16 cellular contexts compared by ENCODE assay signal in the genomic region with DNA sequence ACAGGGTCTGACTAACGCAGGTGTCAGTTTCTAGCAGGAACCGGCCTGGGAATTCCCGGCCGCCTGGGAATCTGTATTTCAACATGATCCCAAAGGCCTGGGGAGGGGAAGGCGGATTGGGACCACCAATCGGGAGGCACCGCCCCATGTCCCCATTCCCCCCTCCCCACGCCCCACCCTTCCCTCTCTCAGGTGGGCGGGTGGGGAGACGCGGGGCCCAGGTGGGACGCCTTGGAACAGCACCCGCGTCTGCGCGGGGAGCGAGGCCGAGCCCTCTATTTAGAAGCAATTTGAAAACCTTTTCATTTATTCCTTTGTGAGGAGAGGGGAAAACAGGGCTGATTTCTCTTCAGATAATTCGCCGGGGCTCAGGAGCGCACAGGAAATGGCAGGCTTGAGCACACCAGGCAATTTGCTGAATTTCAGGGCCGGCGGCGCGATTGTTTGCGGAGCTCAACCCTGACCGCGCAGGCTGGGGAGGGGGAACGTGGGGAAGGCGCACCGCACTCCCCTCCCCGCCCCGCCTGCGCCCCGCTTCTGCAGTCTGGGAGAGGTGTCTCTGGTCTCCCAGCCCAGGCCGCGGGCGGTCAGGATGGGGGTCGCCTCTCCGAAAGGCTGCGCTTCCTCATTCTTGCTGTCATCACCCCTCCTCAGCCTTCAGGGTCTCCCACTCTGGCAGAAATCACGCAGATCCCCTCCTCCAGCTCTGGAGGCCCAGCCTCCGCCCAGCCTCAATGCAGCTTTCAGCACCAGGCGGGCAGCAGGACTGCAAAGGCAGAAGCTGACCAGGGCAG.
DNase-seq lines count a peak whose midpoint lies in the region; ATAC-seq, FAIRE-seq and TF ChIP-seq lines count a peak whose summit lies in the region.
"Had no signal": no experiment of that assay in that cellular context is flagged by ENCODE, and none has a peak within 500 bp of the region (broad histone marks: within the 10 kb centered on the region; RNA-seq: fewer than 3 reads in every experiment).

No MANE protein-coding gene starts in this region.

- no peaks in the 10 kb centered on the region for H3K9me3 ChIP-seq in HUES48 (ENCODE audit: control insufficient read depth, insufficient read depth, low read length)
- no peaks in the 10 kb centered on the region for H3K9me3 ChIP-seq in H1 (ENCODE audit: insufficient read depth in 2 of 2, low read depth in 1 of 2, low read length in 1 of 2)
- H3K9me3 ChIP-seq: BE2C had no signal

- no peak overlapping the region for H4K91ac ChIP-seq in H1 (replicated peaks; ENCODE audit: insufficient read length, low read length)

- WGBS in H1 (ENCODE audit: extremely low coverage in 1 of 2, insufficient coverage in 1 of 2, insufficient read length in 1 of 2, insufficient replicate concordance in 2 of 2, low coverage in 1 of 2, low lambda C conversion rate in 2 of 2, missing lambda C conversion rate in 1 of 2), 2 experiments = 10% methylated on average over 26 of the region's 44 CpGs; no CpG with 5 or more reads in 1 of the 2 experiments

- no peak overlapping the region for H3K14ac ChIP-seq in H1 (ENCODE audit: insufficient read length)

- ATAC-seq in HG03097 (IDR thresholded peaks at IDR 0.05; ENCODE audit: low FRiP score, unreplicated experiment) = no peak
- ATAC-seq: stimulated activated naive CD8-positive, alpha-beta T cell treated with anti-CD3 and anti-CD28 coated beads, Interleukin-15, Interleukin-2, amounts not matched to agents 100 U/mL and 50 U/mL, for 24 hours had no signal

- no peak overlapping the region for H3K4ac ChIP-seq in H1 (replicated peaks; ENCODE audit: insufficient read length, low read depth, low read length)

- H2BK120ac ChIP-seq in H1 (replicated peaks; ENCODE audit: low read depth, low read length) = no peak overlapping the region

- H3K27ac ChIP-seq in HUES48 (ENCODE audit: low read depth, low read length) (no peak overlapping the region), H1 (ENCODE audit: low read depth, low read length) (no peak overlapping the region)
- H3K27ac ChIP-seq: cardiac muscle cell had no signal

- CTCF ChIA-PET in H1 (lab: Charles Lee; ENCODE audit: partially characterized antibody) = interaction anchor here (0.7 to 11.9 kb wide), 14 partner anchors 8 to 321 kb away, joined by 3 to 98 read pairs (median 3); no protein-coding TSS in a partner anchor

- POLR2A ChIA-PET in H1 (lab: Charles Lee; ENCODE audit: partially characterized antibody) = interaction anchor here (1.6 to 1.7 kb wide), 2 partner anchors 14 to 198 kb away, joined by 3 to 4 read pairs; no protein-coding TSS in a partner anchor

- H4K20me1 ChIP-seq in H1 (replicated peaks in 1 of 2; ENCODE audit: control insufficient read depth in 1 of 2, insufficient read depth in 2 of 2, low read length in 2 of 2) = peaks cover 0 to 2% of the 10 kb centered on the region in 2 experiments

- no peaks in the 10 kb centered on the region; the same call in 1 of the 2 replicates for H3K23me2 ChIP-seq in H1 (ENCODE audit: low read depth, low read length)

- FAIRE-seq in H1 (lab: Jason Lieb, UNC) = no peak
- FAIRE-seq: small intestine had no signal

- H3K4me3 ChIP-seq in HUES48 (ENCODE audit: low read depth, low read length) = peak overlapping the region; percentile 61
- peak overlapping the region; percentile 35 to 63 (median 52) for H3K4me3 ChIP-seq in H1 (ENCODE audit: extremely low read depth in 1 of 4, insufficient read depth in 2 of 4, low read depth in 3 of 4, low read length in 4 of 4)
- H3K4me3 ChIP-seq: cardiac muscle cell had no signal

- no peak for TF ChIP-seq EP300 in H1 (IDR thresholded peaks at IDR 0.05; ENCODE audit: borderline replicate concordance in 1 of 2, low read depth in 2 of 2, low read length in 2 of 2)

- H3K27me3 ChIP-seq in HUES48 (ENCODE audit: control insufficient read depth, insufficient read depth, low read length) = peaks cover 17% of the 10 kb centered on the region
- peaks cover 5 to 14% (median 11%) of the 10 kb centered on the region in 4 experiments for H3K27me3 ChIP-seq in H1 (replicated peaks in 1 of 4; ENCODE audit: control insufficient read depth in 3 of 4, extremely low read depth in 1 of 4, insufficient read depth in 3 of 4, low read length in 3 of 4)
- H3K27me3 ChIP-seq: BE2C had no signal

- peak overlapping the region; percentile 9; the same call in 1 of the 2 replicates for H2BK15ac ChIP-seq in H1 (ENCODE audit: low read length)

- peak overlapping the region; percentile 46; the same call in 1 of the 2 replicates for H2AFZ ChIP-seq in H1 (ENCODE audit: low read length)

- H3K4me2 ChIP-seq in H1 (ENCODE audit: insufficient read depth in 1 of 2, low read depth in 2 of 2, low read length in 2 of 2) = peak overlapping the region; percentile 76 to 93

- H3K18ac ChIP-seq in H1 (ENCODE audit: extremely low read depth, low read length) = peak overlapping the region; percentile 85

- H4K8ac ChIP-seq in H1 (ENCODE audit: extremely low read depth, insufficient read depth, low read length) = peak overlapping the region; percentile 30; the same call in 1 of the 2 replicates

- H3K56ac ChIP-seq in H1 (replicated peaks; ENCODE audit: insufficient read length, low read depth, low read length) = no peak overlapping the region

- peak overlapping the region; percentile 45; the same call in 1 of the 2 replicates for H2BK12ac ChIP-seq in H1 (ENCODE audit: low read depth, low read length)

- H2BK20ac ChIP-seq in H1 (ENCODE audit: low read length) = no peak overlapping the region; the same call in 1 of the 2 replicates

- H3K9ac ChIP-seq in HUES48 (ENCODE audit: low read depth, low read length) = no peak overlapping the region
- no peak overlapping the region for H3K9ac ChIP-seq in H1 (replicated peaks in 1 of 4; ENCODE audit: extremely low read depth in 1 of 4, low read depth in 3 of 4, low read length in 3 of 4)

- no peak for TF ChIP-seq CTCF in H1 (IDR thresholded peaks at IDR 0.05; ENCODE audit: control extremely low read depth in 1 of 3, insufficient read depth in 1 of 3, low read depth in 1 of 3, low read length in 3 of 3)

- no peak overlapping the region for H3K23ac ChIP-seq in H1 (ENCODE audit: insufficient read length)

- no peak overlapping the region for H2AK5ac ChIP-seq in H1 (ENCODE audit: low read depth, low read length)

- H2BK5ac ChIP-seq in H1 (ENCODE audit: low read depth, low read length) = no peak overlapping the region

- TF ChIP-seq RAD21 in H1 (IDR thresholded peaks at IDR 0.05 in 1 of 2, conservative IDR thresholded peaks at IDR 0.05 in 1 of 2; ENCODE audit: low read depth in 2 of 2, low read length in 2 of 2) = no peak

- H4K5ac ChIP-seq in H1 (ENCODE audit: insufficient read length, low read depth, low read length) = no peak overlapping the region

- TF ChIP-seq POLR2A in H1 (IDR thresholded peaks at IDR 0.05; ENCODE audit: control extremely low read depth in 1 of 2, low read depth in 2 of 2, low read length in 2 of 2) = no peak

- no peaks in the 10 kb centered on the region for H3K79me2 ChIP-seq in H1 (ENCODE audit: control insufficient read depth in 1 of 2, insufficient read depth in 2 of 2, low read length in 2 of 2)

- DNase-seq in D341Med (ENCODE audit: low spot score) (peak; percentile 25), H1 (ENCODE audit: low read depth in 1 of 2, low spot score in 2 of 2) (peak in 1 of 2 experiments; percentile 70), mesenteric fat pad (ENCODE audit: low spot score) (peak; percentile 87), DMS79 treated with DMSO at 0.1 percent for 48 hours (lab: John Stamatoyannopoulos, UW) (no peak), NCI-H526 treated with DMSO at 0.1 percent for 48 hours (lab: John Stamatoyannopoulos, UW) (no peak), NCI-H345 (lab: John Stamatoyannopoulos, UW) (no peak)
- DNase-seq: activated B cell treated with CpG ODN at 0.5 μM for 24 hours; BE2C; foreskin fibroblast; midbrain; NCI-H446 treated with DMSO at 0.1 percent for 48 hours; small intestine; stimulated activated naive CD8-positive, alpha-beta T cell treated with anti-CD3 and anti-CD28 coated beads, Interleukin-15, Interleukin-2, amounts not matched to agents 100 U/mL and 50 U/mL, for 24 hours had no signal

- H3K36me3 ChIP-seq in HUES48 (ENCODE audit: control insufficient read depth, insufficient read depth, low read length) (no peaks in the 10 kb centered on the region), H1 (ENCODE audit: control insufficient read depth in 2 of 4, insufficient read depth in 4 of 4, low read length in 3 of 4) (no peaks in the 10 kb centered on the region)
- H3K36me3 ChIP-seq: BE2C, cardiac muscle cell had no signal

- no peaks in the 10 kb centered on the region for H3K79me1 ChIP-seq in H1 (ENCODE audit: low read depth, low read length)

- peaks cover 9% of the 10 kb centered on the region for H3K4me1 ChIP-seq in HUES48 (ENCODE audit: control insufficient read depth, insufficient read depth, low read length)
- H3K4me1 ChIP-seq in H1 (replicated peaks in 1 of 4; ENCODE audit: control insufficient read depth in 3 of 4, insufficient read depth in 4 of 4, low read length in 3 of 4) = peaks cover 2 to 12% (median 3%) of the 10 kb centered on the region in 4 experiments; a peak in 5 of 7 replicates
- H3K4me1 ChIP-seq: BE2C had no signal

TF ChIP-seq in H1, 55 proteins besides CTCF, POLR2A, EP300 and RAD21:
- peak; percentile 72 for TF ChIP-seq KDM4A (IDR thresholded peaks at IDR 0.05; ENCODE audit: low read depth, low read length, severe bottlenecking)
- TF ChIP-seq RBBP5 (IDR thresholded peaks at IDR 0.05; ENCODE audit: borderline replicate concordance, low read depth, low read length) = peak; percentile 68; the same call in 1 of the 2 replicates
- TF ChIP-seq TEAD4 (IDR thresholded peaks at IDR 0.05; ENCODE audit: low read depth, low read length) = 0 out of 2 replicates have a peak, but pooled peaks have one; percentile 10
- TF ChIP-seq RFX5 (IDR thresholded peaks at IDR 0.05; ENCODE audit: borderline replicate concordance, low read depth, low read length) = no peak
- no peak for TF ChIP-seq POLR2AphosphoS5 (IDR thresholded peaks at IDR 0.05; ENCODE audit: low read depth, low read length)
- TF ChIP-seq EZH2 (IDR thresholded peaks at IDR 0.05; ENCODE audit: low read depth, low read length, severe bottlenecking) = peak; percentile 44
- TF ChIP-seq SUZ12 (IDR thresholded peaks at IDR 0.05; ENCODE audit: low read length) = 0 out of 2 replicates have a peak, but pooled peaks have one; percentile 32
- peak; percentile 63 for TF ChIP-seq ASH2L (IDR thresholded peaks at IDR 0.05; ENCODE audit: low read length)

Comparison
In these comparisons a context has a peak if more than half of its experiments do, and no peak if none do; other contexts are left out.
1. DNase-seq: peak in D341Med (single experiment) and mesenteric fat pad (single experiment); none in DMS79 treated with DMSO at 0.1 percent for 48 hours (single experiment), NCI-H526 treated with DMSO at 0.1 percent for 48 hours (single experiment) and NCI-H345 (single experiment).